ENCODE assay signal across 8 cellular contexts in genomic region chr6:24431045-24431451, GRCh38. TPM values are rescaled to one million over a fixed set of nuclear protein-coding genes. Genes with fewer than 3 reads are reported as not detected.
DNase-seq lines count a peak whose midpoint lies in the region; ATAC-seq and TF ChIP-seq lines count a peak whose summit lies in the region.

No MANE protein-coding gene starts in this region.

- peak; percentile 60 to 77 (median 68); a peak in 5 of 6 replicates for TF ChIP-seq CTCF in HCT116 (IDR thresholded peaks at IDR 0.05 in 2 of 3, conservative IDR thresholded peaks at IDR 0.05 in 1 of 3; ENCODE audit: borderline replicate concordance in 1 of 3, insufficient read depth in 1 of 3, low read depth in 2 of 3, low read length in 2 of 3)
- TF ChIP-seq CTCF in brain microvascular endothelial cell (IDR thresholded peaks at IDR 0.05; ENCODE audit: low read depth, low read length, missing control alignments): peak; percentile 68

- H3K9ac ChIP-seq in HCT116 (ENCODE audit: low read length): no peak overlapping the region

- ATAC-seq in HCT116: peak; percentile 90
- peak; percentile 85 for ATAC-seq in left lobe of liver
- ATAC-seq in GM18868 (IDR thresholded peaks at IDR 0.05; ENCODE audit: unreplicated experiment): no peak

- H4K20me1 ChIP-seq in HCT116 (ENCODE audit: insufficient read depth): no peaks in the 10 kb centered on the region

- intact Hi-C loops in HCT116 (cut with micrococcal nuclease): loop anchor here (1.0 to 5.0 kb wide), 3 partner anchors 90 to 336 kb away; no protein-coding TSS in a partner anchor

- H3K36me3 ChIP-seq in HCT116 (ENCODE audit: control insufficient read depth in 1 of 2, insufficient read depth in 2 of 2, low read length in 2 of 2): peaks cover 0 to 3% of the 10 kb centered on the region in 2 experiments; a peak in 2 of 4 replicates
- H3K36me3 ChIP-seq in brain microvascular endothelial cell (replicated peaks): no peaks in the 10 kb centered on the region

- H3K27ac ChIP-seq in HCT116 (ENCODE audit: low read depth, low read length) (no peak overlapping the region), brain microvascular endothelial cell (no peak overlapping the region)

- no peak overlapping the region for H3K4me2 ChIP-seq in HCT116 (ENCODE audit: low read length)

- no peaks in the 10 kb centered on the region for H3K9me2 ChIP-seq in HCT116 (ENCODE audit: insufficient read depth)

- CTCF ChIA-PET in HCT116 (lab: Charles Lee): interaction anchor here (0.7 to 1.1 kb wide), 2 partner anchors 90 to 102 kb away, joined by 3 read pairs; no protein-coding TSS in a partner anchor

- RAD21 ChIA-PET in HCT116 (lab: Charles Lee; ENCODE audit: low non-redundant PET in 1 of 2, low total read pairs in 2 of 2, uncharacterized antibody in 2 of 2, unreplicated experiment in 2 of 2): no interaction called here

- in situ Hi-C loops in brain microvascular endothelial cell (cut with HindIII; ENCODE audit: low pct_ligation_motif_present, low sequenced_read_pairs): no loop called here

- H3K27me3 ChIP-seq in HCT116 (ENCODE audit: insufficient read depth, low read length) (no peaks in the 10 kb centered on the region), brain microvascular endothelial cell (replicated peaks) (no peaks in the 10 kb centered on the region)

- DNase-seq in DMS 273 (lab: John Stamatoyannopoulos, UW; ENCODE audit: unreplicated experiment) (peak; percentile 72), DMS 273 treated with DMSO at 0.1 percent for 48 hours (lab: John Stamatoyannopoulos, UW) (no peak), HCT116 (ENCODE audit: low read depth, low spot score) (peak; percentile 38), NCI-H774 (lab: John Stamatoyannopoulos, UW) (peak; percentile 7), brain microvascular endothelial cell (peak; percentile 38), left lobe of liver (ENCODE audit: low spot score) (no peak), amygdala (lab: John Stamatoyannopoulos, UW) (no peak)

- no peaks in the 10 kb centered on the region for H3K79me2 ChIP-seq in HCT116 (ENCODE audit: insufficient read depth, low read length)

- TF ChIP-seq RAD21 in HCT116 (IDR thresholded peaks at IDR 0.05; ENCODE audit: low read depth): peak; percentile 73

- no TSS peak for BruUV-seq in HCT116 (replicated peaks; lab: Mats Ljungman, UMichigan)

- H3K4me3 ChIP-seq in HCT116 (replicated peaks in 1 of 2; ENCODE audit: low read depth in 1 of 2, low read length in 2 of 2) (no peak overlapping the region), brain microvascular endothelial cell (ENCODE audit: low read depth, low read length) (no peak overlapping the region)

- H3K9me3 ChIP-seq in HCT116 (ENCODE audit: control insufficient read depth in 1 of 2, insufficient read depth in 1 of 2, low read depth in 1 of 2, low read length in 2 of 2): no peaks in the 10 kb centered on the region

- H3K4me1 ChIP-seq in HCT116 (ENCODE audit: control insufficient read depth in 1 of 2, insufficient read depth in 2 of 2, low read length in 2 of 2): peaks cover 0 to 7% of the 10 kb centered on the region in 2 experiments; a peak in 2 of 4 replicates

- no peak for TF ChIP-seq POLR2A in HCT116 (IDR thresholded peaks at IDR 0.05; ENCODE audit: borderline replicate concordance, extremely low read depth, insufficient read depth, insufficient read length)

- POLR2A ChIA-PET in HCT116 (lab: Charles Lee): no interaction called here

- no peak overlapping the region for H2AFZ ChIP-seq in HCT116 (ENCODE audit: low read depth, low read length, poor library complexity, severe bottlenecking)

TF ChIP-seq in HCT116, 20 proteins besides CTCF, POLR2A, EP300 and RAD21:
- TF ChIP-seq EGR1 (IDR thresholded peaks at IDR 0.05; ENCODE audit: low read depth): no peak
- no peak for TF ChIP-seq SIN3A (IDR thresholded peaks at IDR 0.05; ENCODE audit: low read depth)
- no peak for TF ChIP-seq FOSL1 (IDR thresholded peaks at IDR 0.05; ENCODE audit: low read depth)
- no peak for TF ChIP-seq JUND (IDR thresholded peaks at IDR 0.05)
- TF ChIP-seq CEBPB (IDR thresholded peaks at IDR 0.05; ENCODE audit: low read depth): no peak
- no peak for TF ChIP-seq EZH2 (IDR thresholded peaks at IDR 0.05)

RNA-seq across cellular contexts. Expression of gene MRS2, which starts 28.3 kb away (rescaled TPM):
- total RNA-seq in HCT116 (2021; ENCODE audit: unreplicated experiment): 39.9 TPM
- polyA plus RNA-seq in HCT116 (2012): 17.0 and 19.9 TPM in 2 replicates
- 12.7 TPM for total RNA-seq in left lobe of liver

RNA-seq across cellular contexts. Expression of gene GPLD1, which starts 58.3 kb away (rescaled TPM):
- 2.1 TPM for total RNA-seq in HCT116 (2021; ENCODE audit: unreplicated experiment)
- 0.67 and 0.90 TPM in 2 replicates for polyA plus RNA-seq in HCT116 (2012)
- 53.1 TPM for total RNA-seq in left lobe of liver

Comparison
In these comparisons a context has a peak if more than half of its experiments do, and no peak if none do; other contexts are left out.
1. DNase-seq: peak in DMS 273 (single experiment), HCT116 (single experiment), NCI-H774 (single experiment) and brain microvascular endothelial cell (single experiment); none in DMS 273 treated with DMSO at 0.1 percent for 48 hours (single experiment), left lobe of liver (single experiment) and amygdala (0 of 56).
2. RNA of gene GPLD1, which starts 58.3 kb away (total RNA-seq): 53.1 TPM in left lobe of liver (single experiment); 2.1 TPM in HCT116 (single experiment); every median in the first group is over 10 times any median in the second.